In the genomic region with DNA sequence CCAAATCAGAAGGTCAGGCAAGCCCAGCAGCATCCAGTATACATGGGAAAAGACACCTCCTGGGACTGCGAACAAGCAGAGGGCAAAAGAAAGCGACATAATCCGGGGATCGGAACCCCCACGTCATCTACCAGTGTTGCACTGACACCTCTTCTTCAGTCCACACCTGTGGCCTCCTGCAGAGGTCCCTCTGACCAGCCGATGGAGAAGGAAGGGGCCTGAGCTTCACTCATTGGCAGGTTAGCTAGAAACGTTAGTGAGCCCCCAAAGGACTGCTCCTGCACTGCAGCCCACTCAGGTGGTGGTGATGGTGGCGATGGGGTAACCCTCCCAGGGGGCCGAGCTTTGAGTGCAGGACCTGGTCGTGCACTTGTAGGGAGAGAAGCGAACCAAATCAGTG, we compare ENCODE assay signal across 18 cellular contexts. TPM values are rescaled to one million over a fixed set of nuclear protein-coding genes. Genes with fewer than 3 reads are reported as not detected.
DNase-seq lines count a peak whose midpoint lies in the region; ATAC-seq and TF ChIP-seq lines count a peak whose summit lies in the region.
"Had no signal": no experiment of that assay in that cellular context is flagged by ENCODE, and none has a peak within 500 bp of the region (broad histone marks: within the 10 kb centered on the region; RNA-seq: fewer than 3 reads in every experiment).

No MANE protein-coding gene starts in this region.

- H3K9me3 ChIP-seq in RWPE2 (ENCODE audit: severe bottlenecking) (no peaks in the 10 kb centered on the region), osteoblast (ENCODE audit: low read depth, low read length) (no peaks in the 10 kb centered on the region), aorta (ENCODE audit: control insufficient read depth, low read length) (no peaks in the 10 kb centered on the region)
- H3K9me3 ChIP-seq: BE2C, Caco-2 had no signal

- peaks cover 6% of the 10 kb centered on the region for H3K9me3 Mint-ChIP-seq in glutamatergic neuron (ENCODE audit: unreplicated experiment)
- H3K9me3 Mint-ChIP-seq: CD4-positive, alpha-beta T cell; HFFc6 had no signal

- ATAC-seq in RWPE2 (ENCODE audit: low read depth) (no peak), aorta (ENCODE audit: low FRiP score) (no peak)
- ATAC-seq: HCT116, HepG2 had no signal

- 88% methylated on average over 11 of the region's 11 CpGs for WGBS in aorta, 2 donors

- H3K4me3 Mint-ChIP-seq in glutamatergic neuron (ENCODE audit: unreplicated experiment) = no peak overlapping the region
- H3K4me3 Mint-ChIP-seq: CD4-positive, alpha-beta T cell; HFFc6; IgD-negative memory B cell had no signal

- no peaks in the 10 kb centered on the region for H3K79me2 ChIP-seq in osteoblast (ENCODE audit: insufficient read depth, low read length)

- no peak overlapping the region for H3K4me2 ChIP-seq in osteoblast (ENCODE audit: insufficient read depth, low read length)

- no peak overlapping the region for H2AFZ ChIP-seq in osteoblast (ENCODE audit: low read length)

- H3K4me1 ChIP-seq in RWPE2 (ENCODE audit: insufficient read depth, poor library complexity, severe bottlenecking) = no peaks in the 10 kb centered on the region
- H3K4me1 ChIP-seq in osteoblast (ENCODE audit: insufficient read depth, low read length) = no peaks in the 10 kb centered on the region
- H3K4me1 ChIP-seq in aorta (ENCODE audit: control insufficient read depth in 1 of 2, insufficient read depth in 2 of 2, low read length in 2 of 2) = no peaks in the 10 kb centered on the region
- H3K4me1 ChIP-seq: BE2C had no signal

- H3K27me3 Mint-ChIP-seq in glutamatergic neuron (ENCODE audit: unreplicated experiment) = peaks cover 7% of the 10 kb centered on the region

- peaks cover 9% of the 10 kb centered on the region for H3K4me1 Mint-ChIP-seq in glutamatergic neuron (ENCODE audit: low read depth, unreplicated experiment)
- H3K4me1 Mint-ChIP-seq: IgD-negative memory B cell had no signal

- peak; percentile 24 for DNase-seq in RWPE2 (ENCODE audit: low spot score)
- DNase-seq in islet precursor cell = peak; percentile 36
- DNase-seq in osteoblast (ENCODE audit: insufficient read length, low spot score, missing footprints) = peak; percentile 27
- peak; percentile 26 to 61 for DNase-seq in aorta
- DNase-seq in glutamatergic neuron = no peak
- DNase-seq in occipital lobe (lab: John Stamatoyannopoulos, UW) = no peak
- DNase-seq in GF-D8 (lab: John Stamatoyannopoulos, UW) = no peak
- DNase-seq: ACHN; BE2C; CD4-positive, alpha-beta T cell; GOT3; H7; HFFc6 had no signal

- H3K36me3 ChIP-seq in RWPE2 (ENCODE audit: low read depth) (no peaks in the 10 kb centered on the region), osteoblast (ENCODE audit: insufficient read depth, low read length) (no peaks in the 10 kb centered on the region), aorta (ENCODE audit: control insufficient read depth in 1 of 2, insufficient read depth in 2 of 2, low read length in 1 of 2) (no peaks in the 10 kb centered on the region)
- H3K36me3 ChIP-seq: BE2C had no signal

- TF ChIP-seq CTCF in RWPE2 (IDR thresholded peaks at IDR 0.05; ENCODE audit: poor library complexity, severe bottlenecking) (no peak), osteoblast (IDR thresholded peaks at IDR 0.05; ENCODE audit: extremely low read depth, low read depth, low read length) (no peak), glutamatergic neuron (IDR thresholded peaks at IDR 0.05; ENCODE audit: partially characterized antibody, unreplicated experiment) (no peak)

- H3K27ac ChIP-seq in RWPE2 (ENCODE audit: poor library complexity, severe bottlenecking) = no peak overlapping the region
- H3K27ac ChIP-seq in osteoblast (ENCODE audit: low read depth, low read length) = no peak overlapping the region
- H3K27ac ChIP-seq in aorta (ENCODE audit: low read depth in 1 of 2, low read length in 2 of 2) = no peak overlapping the region
- H3K27ac ChIP-seq: C4-2B had no signal

- H3K36me3 Mint-ChIP-seq in glutamatergic neuron (ENCODE audit: unreplicated experiment) = no peaks in the 10 kb centered on the region
- H3K36me3 Mint-ChIP-seq: IgD-negative memory B cell had no signal

- H3K27ac Mint-ChIP-seq in glutamatergic neuron (ENCODE audit: unreplicated experiment) = no peak overlapping the region
- H3K27ac Mint-ChIP-seq: CD4-positive, alpha-beta T cell; HFFc6 had no signal

- intact Hi-C loops in aorta (cut with DNase I) = no loop called here

- no peaks in the 10 kb centered on the region for H3K27me3 ChIP-seq in RWPE2 (ENCODE audit: insufficient read depth, poor library complexity, severe bottlenecking)
- peaks cover 16% of the 10 kb centered on the region for H3K27me3 ChIP-seq in osteoblast (ENCODE audit: insufficient read depth, low read length)
- no peaks in the 10 kb centered on the region for H3K27me3 ChIP-seq in aorta (ENCODE audit: control insufficient read depth in 1 of 2, insufficient read depth in 2 of 2, low read length in 1 of 2)
- H3K27me3 ChIP-seq: BE2C had no signal

- H3K4me3 ChIP-seq in RWPE2 (ENCODE audit: severe bottlenecking) = no peak overlapping the region
- H3K4me3 ChIP-seq in osteoblast (ENCODE audit: insufficient read depth, low read length) = no peak overlapping the region
- H3K4me3 ChIP-seq in aorta (ENCODE audit: low read length in 2 of 2) = no peak overlapping the region

- no peaks in the 10 kb centered on the region for H4K20me1 ChIP-seq in osteoblast (ENCODE audit: insufficient read depth, low read length)

RNA-seq across cellular contexts. Expression of a gene that starts 22.1 kb away (rescaled TPM):
- total RNA-seq in osteoblast (not detected in 2 replicates), aorta (1 to 10 TPM in 1 of 2 donors, under 1 TPM in 1; 0.62 to 1.4 TPM), glutamatergic neuron (ENCODE audit: unreplicated experiment) (not detected), occipital lobe (1.4 TPM)
- not detected for polyA plus RNA-seq in aorta
- total RNA-seq: CD4-positive, alpha-beta T cell; HFFc6 had no signal
- polyA plus RNA-seq: HepG2 had no signal

RNA-seq across cellular contexts. Expression of a gene that starts 53.5 kb away (rescaled TPM):
- total RNA-seq in osteoblast (0.29 and 0.36 TPM in 2 replicates), aorta (1 to 10 TPM; 1.4 to 2.1 TPM), glutamatergic neuron (ENCODE audit: unreplicated experiment) (not detected), occipital lobe (0.16 TPM)
- under 1 TPM in 1 of 2 donors, not detected in 1; 0.46 TPM for polyA plus RNA-seq in aorta
- total RNA-seq: H7, HepG2, HFFc6 had no signal

RNA-seq across cellular contexts. Expression of a gene that starts 53.6 kb away (rescaled TPM):
- total RNA-seq in osteoblast = 0.59 and 1.4 TPM in 2 replicates
- total RNA-seq in aorta = 1 to 10 TPM in 1 of 2 donors, under 1 TPM in 1; 0.84 to 3.5 TPM
- polyA plus RNA-seq in aorta = 1 to 10 TPM in 1 of 2 donors, not detected in 1; 8.7 TPM
- total RNA-seq in glutamatergic neuron (ENCODE audit: unreplicated experiment) = not detected
- total RNA-seq in occipital lobe = not detected
- total RNA-seq: H7, HFFc6 had no signal

Comparison
In these comparisons a context has a peak if more than half of its experiments do, and no peak if none do; other contexts are left out.
1. DNase-seq: peak in RWPE2 (single experiment), islet precursor cell (single experiment), osteoblast (single experiment) and aorta (2 of 2); none in glutamatergic neuron (single experiment), occipital lobe (single experiment) and GF-D8 (single experiment).